7 cellular contexts compared by ENCODE assay signal in the genomic region with DNA sequence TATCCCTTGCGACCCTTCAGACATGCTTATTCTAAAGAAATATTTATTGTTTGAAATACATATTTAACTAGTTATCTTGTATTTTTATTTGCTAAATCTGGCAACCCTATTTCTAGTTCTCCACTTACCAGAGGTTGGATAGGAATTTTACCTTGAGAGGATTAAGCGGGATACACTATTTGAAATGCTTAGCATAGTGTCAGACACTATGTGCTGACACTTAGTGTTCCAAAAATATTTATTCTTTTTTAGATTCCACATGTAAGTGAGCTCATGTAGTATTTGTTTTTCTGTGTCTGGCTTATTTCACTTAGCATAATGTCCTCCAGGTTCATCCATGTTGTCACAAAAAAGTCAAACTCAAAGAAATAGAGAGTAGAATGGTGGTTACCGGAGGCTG.
"Had no signal": no experiment of that assay in that cellular context is flagged by ENCODE, and none has a peak within 500 bp of the region (broad histone marks: within the 10 kb centered on the region; RNA-seq: fewer than 3 reads in every experiment).

No MANE protein-coding gene starts in this region.

- ATAC-seq: HCT116 had no signal

- DNase-seq: GM23248, GOT3, H7, HFFc6, IMR-90 had no signal

- H3K36me3 ChIP-seq: HAP-1 had no signal

- H3K27ac ChIP-seq: GM23248 had no signal

- H3K4me3 ChIP-seq: GM23248, HAP-1 had no signal

- H3K9me3 ChIP-seq: HAP-1 had no signal

- H3K9me3 Mint-ChIP-seq: HFFc6 had no signal

- H3K27ac Mint-ChIP-seq: HFFc6 had no signal

- H3K4me3 Mint-ChIP-seq: HFFc6 had no signal
